1 cellular context compared by ENCODE assay signal in the genomic region with DNA sequence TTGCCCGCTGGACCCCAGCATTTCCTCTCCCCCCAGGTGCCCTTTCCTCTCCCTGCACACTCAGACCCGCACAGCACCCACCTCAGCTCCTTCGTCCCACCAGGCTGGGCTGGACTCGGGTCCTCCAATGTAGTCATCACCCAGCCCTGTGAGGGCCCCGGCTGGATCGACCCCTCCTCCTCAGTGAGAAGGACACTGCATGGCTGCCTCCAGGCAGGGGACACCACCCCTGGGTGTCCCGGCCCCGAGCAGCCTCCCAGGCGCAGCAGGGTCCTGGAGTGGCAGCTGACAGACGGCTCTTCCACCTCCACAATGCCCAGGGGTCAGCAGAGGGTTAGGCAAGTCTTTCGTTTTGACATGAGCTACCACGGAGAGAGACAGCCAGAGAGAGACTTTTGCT.
TF ChIP-seq lines count a peak whose summit lies in the region.

No MANE protein-coding gene starts in this region.

TF ChIP-seq in HepG2, 621 proteins besides CTCF, POLR2A, EP300 and RAD21:
- TF ChIP-seq EHMT2 (IDR thresholded peaks at IDR 0.05; ENCODE audit: borderline replicate concordance, low read depth, low read length) (no peak), ZC3H4 (CRISPR knock-in tag; IDR thresholded peaks at IDR 0.05; ENCODE audit: borderline replicate concordance) (no peak), ARID2 (CRISPR knock-in tag; IDR thresholded peaks at IDR 0.05; ENCODE audit: borderline replicate concordance) (no peak), GTF2F1 (IDR thresholded peaks at IDR 0.05; ENCODE audit: low read length) (no peak), ZNF674 (CRISPR knock-in tag; IDR thresholded peaks at IDR 0.05; ENCODE audit: low read depth) (no peak), ADNP (CRISPR knock-in tag; IDR thresholded peaks at IDR 0.05) (no peak), ZNF367 (CRISPR knock-in tag; IDR thresholded peaks at IDR 0.05; ENCODE audit: borderline replicate concordance) (no peak), ZNF205 (CRISPR knock-in tag; IDR thresholded peaks at IDR 0.05) (no peak), JUND (CRISPR knock-in tag; IDR thresholded peaks at IDR 0.05) (no peak), KLF15 (CRISPR knock-in tag; IDR thresholded peaks at IDR 0.05; ENCODE audit: borderline replicate concordance) (no peak), PHF21A (CRISPR knock-in tag; IDR thresholded peaks at IDR 0.05) (no peak), MATR3 (CRISPR knock-in tag; IDR thresholded peaks at IDR 0.05) (no peak), SMAD3 (CRISPR knock-in tag; IDR thresholded peaks at IDR 0.05) (no peak), ZNF569 (CRISPR knock-in tag; IDR thresholded peaks at IDR 0.05; ENCODE audit: borderline replicate concordance) (no peak), ZNF382 (CRISPR knock-in tag; IDR thresholded peaks at IDR 0.05; ENCODE audit: borderline replicate concordance) (no peak)
- TF ChIP-seq, protein P1, sequence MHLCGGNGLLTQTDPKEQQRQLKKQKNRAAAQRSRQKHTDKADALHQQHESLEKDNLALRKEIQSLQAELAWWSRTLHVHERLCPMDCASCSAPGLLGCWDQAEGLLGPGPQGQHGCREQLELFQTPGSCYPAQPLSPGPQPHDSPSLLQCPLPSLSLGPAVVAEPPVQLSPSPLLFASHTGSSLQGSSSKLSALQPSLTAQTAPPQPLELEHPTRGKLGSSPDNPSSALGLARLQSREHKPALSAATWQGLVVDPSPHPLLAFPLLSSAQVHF (CRISPR knock-in tag; IDR thresholded peaks at IDR 0.05), result no peak
- TF ChIP-seq, protein P2, sequence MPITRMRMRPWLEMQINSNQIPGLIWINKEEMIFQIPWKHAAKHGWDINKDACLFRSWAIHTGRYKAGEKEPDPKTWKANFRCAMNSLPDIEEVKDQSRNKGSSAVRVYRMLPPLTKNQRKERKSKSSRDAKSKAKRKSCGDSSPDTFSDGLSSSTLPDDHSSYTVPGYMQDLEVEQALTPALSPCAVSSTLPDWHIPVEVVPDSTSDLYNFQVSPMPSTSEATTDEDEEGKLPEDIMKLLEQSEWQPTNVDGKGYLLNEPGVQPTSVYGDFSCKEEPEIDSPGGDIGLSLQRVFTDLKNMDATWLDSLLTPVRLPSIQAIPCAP (CRISPR knock-in tag; IDR thresholded peaks at IDR 0.05; ENCODE audit: low read depth), result no peak
- TF ChIP-seq, protein P3, sequence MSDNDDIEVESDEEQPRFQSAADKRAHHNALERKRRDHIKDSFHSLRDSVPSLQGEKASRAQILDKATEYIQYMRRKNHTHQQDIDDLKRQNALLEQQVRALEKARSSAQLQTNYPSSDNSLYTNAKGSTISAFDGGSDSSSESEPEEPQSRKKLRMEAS (IDR thresholded peaks at IDR 0.05), result no peak
- TF ChIP-seq, protein P4, sequence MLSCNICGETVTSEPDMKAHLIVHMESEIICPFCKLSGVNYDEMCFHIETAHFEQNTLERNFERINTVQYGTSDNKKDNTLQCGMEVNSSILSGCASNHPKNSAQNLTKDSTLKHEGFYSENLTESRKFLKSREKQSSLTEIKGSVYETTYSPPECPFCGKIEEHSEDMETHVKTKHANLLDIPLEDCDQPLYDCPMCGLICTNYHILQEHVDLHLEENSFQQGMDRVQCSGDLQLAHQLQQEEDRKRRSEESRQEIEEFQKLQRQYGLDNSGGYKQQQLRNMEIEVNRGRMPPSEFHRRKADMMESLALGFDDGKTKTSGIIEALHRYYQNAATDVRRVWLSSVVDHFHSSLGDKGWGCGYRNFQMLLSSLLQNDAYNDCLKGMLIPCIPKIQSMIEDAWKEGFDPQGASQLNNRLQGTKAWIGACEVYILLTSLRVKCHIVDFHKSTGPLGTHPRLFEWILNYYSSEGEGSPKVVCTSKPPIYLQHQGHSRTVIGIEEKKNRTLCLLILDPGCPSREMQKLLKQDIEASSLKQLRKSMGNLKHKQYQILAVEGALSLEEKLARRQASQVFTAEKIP (CRISPR knock-in tag; IDR thresholded peaks at IDR 0.05; ENCODE audit: borderline replicate concordance), result no peak
- TF ChIP-seq, protein P5, sequence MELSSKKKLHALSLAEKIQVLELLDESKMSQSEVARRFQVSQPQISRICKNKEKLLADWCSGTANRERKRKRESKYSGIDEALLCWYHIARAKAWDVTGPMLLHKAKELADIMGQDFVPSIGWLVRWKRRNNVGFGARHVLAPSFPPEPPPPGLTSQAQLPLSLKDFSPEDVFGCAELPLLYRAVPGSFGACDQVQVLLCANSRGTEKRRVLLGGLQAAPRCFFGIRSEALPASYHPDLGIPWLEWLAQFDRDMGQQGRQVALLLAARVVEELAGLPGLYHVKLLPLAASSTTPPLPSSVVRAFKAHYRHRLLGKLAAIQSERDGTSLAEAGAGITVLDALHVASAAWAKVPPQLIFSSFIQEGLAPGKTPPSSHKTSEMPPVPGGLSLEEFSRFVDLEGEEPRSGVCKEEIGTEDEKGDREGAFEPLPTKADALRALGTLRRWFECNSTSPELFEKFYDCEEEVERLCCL (CRISPR knock-in tag; IDR thresholded peaks at IDR 0.05; ENCODE audit: borderline replicate concordance), result no peak
